In the genomic region with DNA sequence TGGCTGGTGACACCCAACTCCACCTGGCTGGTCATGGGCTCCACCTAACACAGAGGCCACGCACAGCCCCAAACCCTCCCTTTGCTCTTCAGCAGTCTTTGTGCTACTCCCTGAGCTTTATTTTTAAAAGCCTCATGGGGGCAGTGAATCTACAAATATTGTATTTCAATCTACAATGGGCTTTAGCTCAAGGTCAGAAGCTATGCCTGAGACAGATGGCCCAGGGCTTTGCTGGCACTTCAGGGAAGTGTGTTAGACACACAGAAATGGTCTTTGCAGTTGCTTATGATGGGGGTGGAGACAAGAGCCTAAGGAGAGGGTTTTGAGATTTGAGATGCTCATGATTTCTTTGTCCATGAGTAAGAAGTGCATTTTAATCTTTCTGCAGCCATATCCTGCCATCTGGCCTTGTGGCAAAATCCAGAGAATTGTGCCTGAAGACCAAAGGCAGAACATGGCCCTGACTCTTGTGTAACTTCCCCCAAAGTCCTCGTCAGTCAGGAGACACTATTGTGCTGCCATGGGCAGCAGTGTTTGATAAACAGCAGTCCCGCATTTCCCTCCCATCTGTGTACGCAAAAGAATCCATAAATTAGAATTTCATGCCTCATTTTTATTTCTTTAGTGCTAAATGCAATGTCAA, we compare ENCODE assay signal across 9 cellular contexts.
DNase-seq lines count a peak whose midpoint lies in the region; ATAC-seq and TF ChIP-seq lines count a peak whose summit lies in the region.
"Had no signal": no experiment of that assay in that cellular context is flagged by ENCODE, and none has a peak within 500 bp of the region (broad histone marks: within the 10 kb centered on the region; RNA-seq: fewer than 3 reads in every experiment).

No MANE protein-coding gene starts in this region.

- no peak for ATAC-seq in HG03196 (IDR thresholded peaks at IDR 0.05; ENCODE audit: unreplicated experiment)
- ATAC-seq in GM21381 (IDR thresholded peaks at IDR 0.05; ENCODE audit: unreplicated experiment), result no peak

- H3K4me1 ChIP-seq in adipocyte (ENCODE audit: control insufficient read depth, insufficient read depth, low read length), result peaks cover 22% of the 10 kb centered on the region

- no peak overlapping the region for H3K4me3 ChIP-seq in BJ (ENCODE audit: low read depth, low read length)
- H3K4me3 ChIP-seq in MG63, result no peak overlapping the region
- no peak overlapping the region for H3K4me3 ChIP-seq in adipocyte (ENCODE audit: low read length)

- POLR2A ChIA-PET in BJ (lab: Charles Lee), result interaction anchor here (0.6 kb wide), 1 partner anchor 52 kb away, joined by 3 read pairs; no protein-coding TSS in a partner anchor
- POLR2A ChIA-PET in GM10248 (lab: Yijun Ruan, JAX), result no interaction called here

- CTCF ChIA-PET in BJ (lab: Yijun Ruan, JAX), result interaction anchor here (1.0 to 3.4 kb wide), 3 partner anchors 9 to 513 kb away, joined by 4 to 25 read pairs (median 5); no protein-coding TSS in a partner anchor
- CTCF ChIA-PET in GM10248 (lab: Yijun Ruan, JAX), result interaction anchor here (0.6 kb wide), 1 partner anchor 517 kb away, joined by 3 read pairs; no protein-coding TSS in a partner anchor

- no peak for DNase-seq in BJ (ENCODE audit: low read depth)
- DNase-seq in MG63, result peak; percentile 44
- DNase-seq in adipocyte (ENCODE audit: low read depth), result peak; percentile 75
- DNase-seq in left kidney (ENCODE audit: low read depth, low spot score), result peak; percentile 69
- DNase-seq in GM10248 (ENCODE audit: extremely low spot score), result no peak
- no peak for DNase-seq in OCI-M2 (lab: John Stamatoyannopoulos, UW; ENCODE audit: unreplicated experiment)
- DNase-seq: NCI-H187 had no signal

- H3K9me3 ChIP-seq in MG63, result no peaks in the 10 kb centered on the region
- H3K9me3 ChIP-seq in adipocyte (ENCODE audit: control insufficient read depth, low read length), result no peaks in the 10 kb centered on the region

- peaks cover 4% of the 10 kb centered on the region; the same call in 1 of the 2 replicates for H3K27me3 ChIP-seq in BJ (ENCODE audit: control insufficient read depth, insufficient read depth, low read length)
- H3K27me3 ChIP-seq in MG63, result no peaks in the 10 kb centered on the region
- H3K27me3 ChIP-seq in adipocyte (replicated peaks; ENCODE audit: control insufficient read depth, insufficient read depth, low read length), result no peaks in the 10 kb centered on the region

- TF ChIP-seq CTCF in BJ (IDR thresholded peaks at IDR 0.05; ENCODE audit: insufficient read depth, low read depth, low read length) (peak; percentile 34), GM10248 (IDR thresholded peaks at IDR 0.05; ENCODE audit: control extremely low read depth, extremely low read depth, low read depth, missing control alignments) (no peak)

- H3K36me3 ChIP-seq in BJ (ENCODE audit: control insufficient read depth, insufficient read depth, low read length) (no peaks in the 10 kb centered on the region), MG63 (no peaks in the 10 kb centered on the region), adipocyte (ENCODE audit: control insufficient read depth, insufficient read depth, low read length, severe bottlenecking) (no peaks in the 10 kb centered on the region)

- peak overlapping the region; percentile 4 for H3K9ac ChIP-seq in adipocyte (ENCODE audit: low read length)

Comparison
In these comparisons a context has a peak if more than half of its experiments do, and no peak if none do; other contexts are left out.
1. DNase-seq: peak in MG63 (single experiment), adipocyte (single experiment) and left kidney (single experiment); none in BJ (single experiment), GM10248 (single experiment) and OCI-M2 (single experiment).